8 cellular contexts compared by ENCODE assay signal in genomic region chr1:44655609-44656008, GRCh38. TPM values are rescaled to one million over a fixed set of nuclear protein-coding genes. Genes with fewer than 3 reads are reported as not detected.
A peak's percentile ranks its signal among the peaks of the same experiment; 100 is the strongest.
DNase-seq lines count a peak whose midpoint lies in the region; ATAC-seq and TF ChIP-seq lines count a peak whose summit lies in the region.

No MANE protein-coding gene starts in this region.

- H3K27ac ChIP-seq in layer of hippocampus (ENCODE audit: low read depth, low read length), result peak overlapping the region; percentile 6

- ATAC-seq in GM19397 (IDR thresholded peaks at IDR 0.05; ENCODE audit: unreplicated experiment) (no peak), GM21526 (IDR thresholded peaks at IDR 0.05; ENCODE audit: low FRiP score, unreplicated experiment) (no peak)

- no peaks in the 10 kb centered on the region for H3K27me3 ChIP-seq in layer of hippocampus (ENCODE audit: control insufficient read depth, insufficient read depth, low read length)

- peak; percentile 73 for DNase-seq in D341Med (ENCODE audit: low spot score)
- DNase-seq in HT1080 (ENCODE audit: low read depth), result peak; percentile 45
- no peak for DNase-seq in NK-92 (lab: John Stamatoyannopoulos, UW; ENCODE audit: unreplicated experiment)
- DNase-seq in posterior vena cava (ENCODE audit: low spot score), result no peak

- intact Hi-C loops in posterior vena cava (cut with DNase I), result no loop called here

- TF ChIP-seq CTCF in WI38 (IDR thresholded peaks at IDR 0.05; ENCODE audit: low read depth, low read length), result peak; percentile 95

- H3K4me3 ChIP-seq in WI38 (ENCODE audit: low read depth, low read length), result no peak overlapping the region

RNA-seq across cellular contexts. Expression of gene TMEM53, which starts 18.7 kb away (rescaled TPM):
- 3.9 and 4.2 TPM in 2 replicates for total RNA-seq in HT1080 (2014; rRNA removed; shearing (Covaris generic))
- polyA plus RNA-seq in HT1080 (2015; cell fraction: cytosol; rRNA removed), result 6.2 and 11.0 TPM in 2 replicates
- polyA plus RNA-seq in HT1080 (2015; cell fraction: nucleus; rRNA removed), result 4.1 and 4.6 TPM in 2 replicates
- 1 to 10 TPM; 3.8 to 5.3 TPM for total RNA-seq in posterior vena cava

RNA-seq across cellular contexts. Expression of gene ARMH1, which starts 18.9 kb away (rescaled TPM):
- not detected in 2 replicates for total RNA-seq in HT1080 (2014; rRNA removed; shearing (Covaris generic))
- not detected in 2 replicates for polyA plus RNA-seq in HT1080 (2015; cell fraction: cytosol; rRNA removed)
- 0.35 and 0.93 TPM in 2 replicates for polyA plus RNA-seq in HT1080 (2015; cell fraction: nucleus; rRNA removed)
- 1 to 10 TPM; 1.0 to 1.6 TPM for total RNA-seq in posterior vena cava

Comparison
In these comparisons a context has a peak if more than half of its experiments do, and no peak if none do; other contexts are left out.
1. DNase-seq: peak in D341Med (single experiment) and HT1080 (single experiment); none in NK-92 (single experiment) and posterior vena cava (single experiment).